Comparison of ENCODE assay signal across 21 cellular contexts in the genomic region with DNA sequence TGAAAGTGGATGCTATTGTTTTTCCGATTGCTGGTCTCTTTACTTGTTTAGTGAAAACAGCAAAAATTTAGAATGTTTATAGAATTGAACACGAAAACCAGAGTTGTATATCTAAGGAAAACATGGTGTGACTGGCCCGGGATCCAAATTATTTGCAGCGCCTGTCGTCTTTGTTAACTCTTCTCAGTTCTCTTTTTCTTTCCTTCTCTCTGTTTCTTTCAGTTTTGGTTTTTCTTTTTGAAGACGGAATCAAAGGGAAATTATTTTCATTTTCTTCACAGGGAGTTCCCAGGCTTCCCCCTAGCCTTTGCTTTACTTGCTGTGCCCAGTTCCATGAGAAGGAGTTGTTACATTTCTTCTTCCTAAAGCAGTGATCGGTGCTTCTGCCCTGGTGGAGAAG.
A peak's percentile ranks its signal among the peaks of the same experiment; 100 is the strongest.
DNase-seq lines count a peak whose midpoint lies in the region; ATAC-seq and TF ChIP-seq lines count a peak whose summit lies in the region.
"Had no signal": no experiment of that assay in that cellular context is flagged by ENCODE, and none has a peak within 500 bp of the region (broad histone marks: within the 10 kb centered on the region; RNA-seq: fewer than 3 reads in every experiment).

No MANE protein-coding gene starts in this region.

- H3K4me1 ChIP-seq in parathyroid adenoma: peaks cover 20% of the 10 kb centered on the region
- no peaks in the 10 kb centered on the region for H3K4me1 ChIP-seq in ascending aorta

- intact Hi-C loops in ascending aorta (cut with DNase I): no loop called here

- no peak overlapping the region for H2AFZ ChIP-seq in parathyroid adenoma

- H3K4me3 ChIP-seq in GM06990 (replicated peaks; ENCODE audit: low read depth, low read length) (no peak overlapping the region), fibroblast of villous mesenchyme (ENCODE audit: low read depth, low read length) (peak overlapping the region; percentile 23), parathyroid adenoma (ENCODE audit: low read depth, low read length) (no peak overlapping the region), ascending aorta (no peak overlapping the region)
- H3K4me3 ChIP-seq: gastroesophageal sphincter, mucosa of descending colon had no signal

- ATAC-seq in GM21515 (IDR thresholded peaks at IDR 0.05; ENCODE audit: unreplicated experiment): no peak
- ATAC-seq: activated naive CD8-positive, alpha-beta T cell treated with anti-CD3 and anti-CD28 coated beads, Interleukin-2, amount 50 U/mL, for 24 hours; gastroesophageal sphincter; mucosa of descending colon had no signal

- peak overlapping the region; percentile 17 for H3K4me2 ChIP-seq in parathyroid adenoma (ENCODE audit: low read length)

- H3K9ac ChIP-seq in parathyroid adenoma: no peak overlapping the region

- DNase-seq in GM06990 (ENCODE audit: extremely low read depth, insufficient read length) (peak; percentile 37), RPMI8226 (peak; percentile 25), fibroblast of villous mesenchyme (ENCODE audit: low read depth) (no peak), ascending aorta (ENCODE audit: low spot score in 2 of 2) (no peak), NCI-H69 (lab: John Stamatoyannopoulos, UW) (no peak)
- no peak for DNase-seq in stimulated activated CD4-positive, alpha-beta T cell treated with anti-CD3 and anti-CD28 coated beads, Interleukin-15, amount 100 ng/mL, for 24 hours
- DNase-seq: ACHN; activated CD4-positive, alpha-beta T cell treated with anti-CD3 and anti-CD28 coated beads, Interleukin-2, amount 10 ng/mL, durations not matched to agents 7 days and 5 days; activated naive CD8-positive, alpha-beta T cell treated with anti-CD3 and anti-CD28 coated beads, Interleukin-2, amount 50 U/mL, for 24 hours; CD4-positive, CD25-positive, alpha-beta regulatory T cell; GOT3; KG1; mucosa of descending colon; MV-4-11; NCI-H1694 treated with DMSO at 0.1 percent for 48 hours; Right ventricle myocardium superior; stimulated activated CD4-positive, alpha-beta T cell treated with anti-CD3 and anti-CD28 coated beads, Interleukin-12 subunit alpha, Interleukin-12 subunit beta, amount 100 ng/mL, for 4 hours had no signal

- no peaks in the 10 kb centered on the region for H3K36me3 ChIP-seq in GM06990 (ENCODE audit: control insufficient read depth, insufficient read depth, low read length)
- H3K36me3 ChIP-seq in parathyroid adenoma (ENCODE audit: control insufficient read depth, insufficient read depth, low read length): no peaks in the 10 kb centered on the region
- H3K36me3 ChIP-seq in ascending aorta: no peaks in the 10 kb centered on the region

- TF ChIP-seq CTCF in GM06990 (IDR thresholded peaks at IDR 0.05; ENCODE audit: insufficient read depth, low read length, poor library complexity, severe bottlenecking) (no peak), fibroblast of villous mesenchyme (IDR thresholded peaks at IDR 0.05; ENCODE audit: insufficient read depth, low read depth, low read length) (no peak), parathyroid adenoma (IDR thresholded peaks at IDR 0.05) (no peak), ascending aorta (IDR thresholded peaks at IDR 0.05) (no peak)

- H3K27ac ChIP-seq in parathyroid adenoma (no peak overlapping the region), ascending aorta (no peak overlapping the region)
- H3K27ac ChIP-seq: epithelial cell of prostate had no signal

- H3K27me3 ChIP-seq in GM06990 (replicated peaks; ENCODE audit: control insufficient read depth, insufficient read depth, low read length) (no peaks in the 10 kb centered on the region), parathyroid adenoma (ENCODE audit: control insufficient read depth, insufficient read depth, low read length) (no peaks in the 10 kb centered on the region), ascending aorta (no peaks in the 10 kb centered on the region)
- H3K27me3 ChIP-seq: gastroesophageal sphincter had no signal

- H3K79me2 ChIP-seq in parathyroid adenoma: peaks cover 30% of the 10 kb centered on the region

- H3K9me3 ChIP-seq in parathyroid adenoma (ENCODE audit: control insufficient read depth, low read length) (no peaks in the 10 kb centered on the region), ascending aorta (peaks cover 5% of the 10 kb centered on the region in 2 donors)
- H3K9me3 ChIP-seq: mucosa of descending colon had no signal

Comparison
In these comparisons a context has a peak if more than half of its experiments do, and no peak if none do; other contexts are left out.
1. DNase-seq: peak in GM06990 (single experiment) and RPMI8226 (single experiment); none in fibroblast of villous mesenchyme (single experiment), ascending aorta (0 of 2), NCI-H69 (single experiment) and stimulated activated CD4-positive, alpha-beta T cell treated with anti-CD3 and anti-CD28 coated beads, Interleukin-15, amount 100 ng/mL, for 24 hours (single experiment).